In the genomic region with DNA sequence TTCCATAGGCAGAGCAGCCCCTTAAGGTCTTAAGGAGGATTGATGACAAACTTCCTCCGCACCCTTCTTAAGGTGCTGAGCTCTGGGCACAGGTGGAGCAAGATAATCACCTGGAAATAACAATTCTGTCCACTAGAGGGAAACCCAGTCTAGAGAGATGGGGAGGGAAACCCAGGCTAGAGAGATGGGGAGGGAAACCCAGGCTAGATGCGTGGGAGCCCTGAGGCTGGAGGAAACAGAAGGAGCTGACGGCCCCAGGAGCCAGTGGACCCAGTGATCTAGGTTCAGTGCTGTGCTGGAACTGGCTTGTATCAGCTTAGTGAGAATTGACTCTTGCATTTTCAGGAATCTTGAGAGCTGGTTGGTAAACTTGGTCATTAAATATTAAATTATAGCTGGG, we compare ENCODE assay signal across 8 cellular contexts. TPM values are rescaled to one million over a fixed set of nuclear protein-coding genes. Genes with fewer than 3 reads are reported as not detected.
A peak's percentile ranks its signal among the peaks of the same experiment; 100 is the strongest.
DNase-seq lines count a peak whose midpoint lies in the region; ATAC-seq and TF ChIP-seq lines count a peak whose summit lies in the region.

No MANE protein-coding gene starts in this region.

- no peaks in the 10 kb centered on the region for H3K36me3 Mint-ChIP-seq in T-cell

- no peak overlapping the region for H3K27ac Mint-ChIP-seq in T-cell

- peaks cover 0 to 2% (median 0%) of the 10 kb centered on the region in 3 donors for H3K4me1 Mint-ChIP-seq in T-cell

- no peaks in the 10 kb centered on the region for H3K9me3 ChIP-seq in body of pancreas

- CTCF ChIA-PET in BJ (lab: Yijun Ruan, JAX) = interaction anchor here (0.6 to 8.7 kb wide), 39 partner anchors 10 to 181 kb away, joined by 3 to 228 read pairs (median 5); a partner anchor contains a TSS
- CTCF ChIA-PET in T-cell (lab: Charles Lee) = interaction anchor here (0.6 to 5.6 kb wide), 17 partner anchors 18 to 652 kb away, joined by 3 to 52 read pairs (median 5); a partner anchor contains a TSS

- H3K27me3 ChIP-seq in BJ (ENCODE audit: control insufficient read depth, insufficient read depth, low read length) (no peaks in the 10 kb centered on the region; the same call in none of the 2 replicates), body of pancreas (no peaks in the 10 kb centered on the region)

- no peaks in the 10 kb centered on the region for H3K9me3 Mint-ChIP-seq in T-cell

- no peak overlapping the region for H3K4me3 Mint-ChIP-seq in T-cell

- POLR2A ChIA-PET in BJ (lab: Charles Lee) (no interaction called here), T-cell (lab: Charles Lee) (interaction anchor here (0.7 kb wide), 2 partner anchors 116 to 546 kb away, joined by 3 to 6 read pairs; no protein-coding TSS in a partner anchor)

- no peak for TF ChIP-seq POLR2A in body of pancreas (IDR thresholded peaks at IDR 0.05)
- TF ChIP-seq POLR2A in GM18505 (IDR thresholded peaks at IDR 0.05; ENCODE audit: borderline replicate concordance, extremely low read depth, insufficient read depth, insufficient read length) = no peak

- TF ChIP-seq CTCF in BJ (IDR thresholded peaks at IDR 0.05; ENCODE audit: insufficient read depth, low read depth, low read length) (peak; percentile 62), body of pancreas (IDR thresholded peaks at IDR 0.05) (peak; percentile 46 to 86 (median 77))

- H3K36me3 ChIP-seq in BJ (ENCODE audit: control insufficient read depth, insufficient read depth, low read length) (no peaks in the 10 kb centered on the region), body of pancreas (replicated peaks in 1 of 2; ENCODE audit: insufficient read depth in 1 of 2, low read depth in 2 of 2) (no peaks in the 10 kb centered on the region)

- H3K4me3 ChIP-seq in BJ (ENCODE audit: low read depth, low read length) (no peak overlapping the region), body of pancreas (no peak overlapping the region)

- peaks cover 4 to 5% of the 10 kb centered on the region in 2 donors for H3K27me3 Mint-ChIP-seq in T-cell

- ATAC-seq in GM19455 (IDR thresholded peaks at IDR 0.05; ENCODE audit: unreplicated experiment) (peak; percentile 72), T-cell (replicated peaks in 1 of 4) (peak; percentile 91 to 98 (median 94)), body of pancreas (peak; percentile 96), GM18505 (IDR thresholded peaks at IDR 0.05; ENCODE audit: unreplicated experiment) (no peak)

- no peak overlapping the region for H3K27ac ChIP-seq in body of pancreas

- DNase-seq in BJ (ENCODE audit: low read depth) (no peak), NCI-H1694 (lab: John Stamatoyannopoulos, UW) (peak; percentile 100), T-cell (peak in 25 of 34 experiments; percentile 2 to 46 (median 23)), body of pancreas (peak; percentile 37 to 66 (median 48)), islet precursor cell (peak; percentile 77)
- peak; percentile 46 for DNase-seq in stimulated activated CD4-positive, alpha-beta T cell treated with anti-CD3 and anti-CD28 coated beads, Interleukin-4, amount 100 ng/mL, for 1 hour

- intact Hi-C loops in body of pancreas (cut with DNase I) = loop anchor here (5.0 kb wide), 1 partner anchor 58 kb away; no protein-coding TSS in a partner anchor

- H3K4me1 ChIP-seq in body of pancreas = no peaks in the 10 kb centered on the region

- 16 to 17% methylated on average over 3 of the region's 3 CpGs for WGBS in body of pancreas, 2 donors

RNA-seq across cellular contexts. Expression of a gene that starts 17.8 kb away (rescaled TPM):
- 0.22 TPM in 2 replicates for polyA plus RNA-seq in BJ (2011; rRNA removed)
- 0.14 TPM in 1 of 2 replicates, not detected in the other for polyA minus RNA-seq in BJ (2011; rRNA and poly(A)+ RNA removed)
- total RNA-seq in T-cell (under 1 TPM; 0.13 to 0.38 (median 0.22) TPM), body of pancreas (10 to 100 TPM; 28.3 to 33.0 TPM)

RNA-seq across cellular contexts. Expression of a gene that starts 35.4 kb away (rescaled TPM):
- 0.94 and 2.0 TPM in 2 replicates for polyA plus RNA-seq in BJ (2011; rRNA removed)
- 1.4 and 2.2 TPM in 2 replicates for polyA minus RNA-seq in BJ (2011; rRNA and poly(A)+ RNA removed)
- total RNA-seq in T-cell = 1 to 10 TPM in 4 of 5 donors, under 1 TPM in 1; 0.39 to 3.5 (median 1.4) TPM
- total RNA-seq in body of pancreas = under 1 TPM; 0.33 to 0.52 TPM

RNA-seq across cellular contexts. Expression of a gene that starts 36.2 kb away (rescaled TPM):
- 12.7 and 21.4 TPM in 2 replicates for polyA plus RNA-seq in BJ (2011; rRNA removed)
- polyA minus RNA-seq in BJ (2011; rRNA and poly(A)+ RNA removed) = 10.5 and 12.7 TPM in 2 replicates
- total RNA-seq in T-cell = 10 to 100 TPM; 12.2 to 17.4 (median 16.0) TPM
- 10 to 100 TPM; 15.8 to 30.7 TPM for total RNA-seq in body of pancreas

Comparison
In these comparisons a context has a peak if more than half of its experiments do, and no peak if none do; other contexts are left out.
1. RNA of a gene that starts 17.8 kb away (total RNA-seq): 28.3 to 33.0 TPM in body of pancreas; 0.13 to 0.38 TPM in T-cell; every median in the first group is over 10 times any median in the second.